Comparison of ENCODE assay signal across 2 cellular contexts in the genomic region with DNA sequence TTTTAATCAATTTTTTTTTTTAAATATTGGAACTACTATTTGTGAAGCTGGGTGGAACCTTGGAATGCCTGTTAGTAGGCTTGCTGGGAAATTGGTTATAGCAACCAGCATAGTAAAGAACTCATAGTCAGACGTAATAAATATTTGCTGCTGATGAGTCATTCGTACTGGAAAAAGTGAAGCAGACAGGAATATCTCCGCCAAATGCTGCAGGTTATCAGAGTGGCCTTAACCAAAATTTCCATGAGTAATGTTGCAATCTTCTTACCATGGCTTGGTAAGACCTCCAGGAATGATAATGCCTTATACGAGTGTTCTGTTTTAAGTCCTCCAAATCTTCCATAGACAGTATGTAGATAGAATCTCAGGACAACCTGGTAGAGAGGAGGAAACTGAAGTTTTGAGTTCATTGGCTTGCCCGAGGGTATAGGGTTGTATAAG.
TF ChIP-seq lines count a peak whose summit lies in the region.

No MANE protein-coding gene starts in this region.

TF ChIP-seq in K562, 482 proteins besides CTCF, POLR2A, EP300 and RAD21 (continued from another document and continues in another):
- TF ChIP-seq, protein P1, sequence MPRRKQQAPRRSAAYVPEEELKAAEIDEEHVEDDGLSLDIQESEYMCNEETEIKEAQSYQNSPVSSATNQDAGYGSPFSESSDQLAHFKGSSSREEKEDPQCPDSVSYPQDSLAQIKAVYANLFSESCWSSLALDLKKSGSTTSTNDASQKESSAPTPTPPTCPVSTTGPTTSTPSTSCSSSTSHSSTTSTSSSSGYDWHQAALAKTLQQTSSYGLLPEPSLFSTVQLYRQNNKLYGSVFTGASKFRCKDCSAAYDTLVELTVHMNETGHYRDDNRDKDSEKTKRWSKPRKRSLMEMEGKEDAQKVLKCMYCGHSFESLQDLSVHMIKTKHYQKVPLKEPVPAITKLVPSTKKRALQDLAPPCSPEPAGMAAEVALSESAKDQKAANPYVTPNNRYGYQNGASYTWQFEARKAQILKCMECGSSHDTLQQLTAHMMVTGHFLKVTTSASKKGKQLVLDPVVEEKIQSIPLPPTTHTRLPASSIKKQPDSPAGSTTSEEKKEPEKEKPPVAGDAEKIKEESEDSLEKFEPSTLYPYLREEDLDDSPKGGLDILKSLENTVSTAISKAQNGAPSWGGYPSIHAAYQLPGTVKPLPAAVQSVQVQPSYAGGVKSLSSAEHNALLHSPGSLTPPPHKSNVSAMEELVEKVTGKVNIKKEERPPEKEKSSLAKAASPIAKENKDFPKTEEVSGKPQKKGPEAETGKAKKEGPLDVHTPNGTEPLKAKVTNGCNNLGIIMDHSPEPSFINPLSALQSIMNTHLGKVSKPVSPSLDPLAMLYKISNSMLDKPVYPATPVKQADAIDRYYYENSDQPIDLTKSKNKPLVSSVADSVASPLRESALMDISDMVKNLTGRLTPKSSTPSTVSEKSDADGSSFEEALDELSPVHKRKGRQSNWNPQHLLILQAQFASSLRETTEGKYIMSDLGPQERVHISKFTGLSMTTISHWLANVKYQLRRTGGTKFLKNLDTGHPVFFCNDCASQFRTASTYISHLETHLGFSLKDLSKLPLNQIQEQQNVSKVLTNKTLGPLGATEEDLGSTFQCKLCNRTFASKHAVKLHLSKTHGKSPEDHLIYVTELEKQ (CRISPR knock-in tag; IDR thresholded peaks at IDR 0.05) = no peak
- no peak for TF ChIP-seq HCFC1 (IDR thresholded peaks at IDR 0.05; ENCODE audit: low read depth, low read length)
- TF ChIP-seq CBFA2T2 (conservative IDR thresholded peaks at IDR 0.05) = peak; percentile 57
- 0 out of 2 replicates have a peak, but pooled peaks have one; percentile 32 for TF ChIP-seq MTA3 (IDR thresholded peaks at IDR 0.05; ENCODE audit: borderline replicate concordance)
- peak; percentile 45; the same call in 1 of the 2 replicates for TF ChIP-seq RAD51 (IDR thresholded peaks at IDR 0.05; ENCODE audit: borderline replicate concordance, low read depth)
- TF ChIP-seq MYBL2 (IDR thresholded peaks at IDR 0.05; ENCODE audit: low read depth) = no peak
- no peak for TF ChIP-seq MYBL2 (CRISPR knock-in tag; IDR thresholded peaks at IDR 0.05; ENCODE audit: borderline replicate concordance)
- TF ChIP-seq CEBPG (CRISPR knock-in tag; IDR thresholded peaks at IDR 0.05) = peak; percentile 61; the same call in 1 of the 2 replicates
- TF ChIP-seq CEBPG (tag; conservative IDR thresholded peaks at IDR 0.05 in 1 of 2, IDR thresholded peaks at IDR 0.05 in 1 of 2) = peak; percentile 63 to 71
- no peak for TF ChIP-seq ZNF584 (CRISPR knock-in tag; IDR thresholded peaks at IDR 0.05; ENCODE audit: low read depth)
- TF ChIP-seq HMGN3 (IDR thresholded peaks at IDR 0.05; ENCODE audit: borderline replicate concordance, extremely low read depth, insufficient read length, low read depth, low read length) = peak; percentile 52
- no peak for TF ChIP-seq NR1H2 (CRISPR knock-in tag; IDR thresholded peaks at IDR 0.05)

TF ChIP-seq in HepG2, 621 proteins besides CTCF, POLR2A, EP300 and RAD21 (continued from another document and continues in another):
- no peak for TF ChIP-seq PLRG1 (conservative IDR thresholded peaks at IDR 0.05)
- TF ChIP-seq ISL2 (CRISPR knock-in tag; IDR thresholded peaks at IDR 0.05) = 0 out of 2 replicates have a peak, but pooled peaks have one; percentile 43
- no peak for TF ChIP-seq GABPB1 (CRISPR knock-in tag; IDR thresholded peaks at IDR 0.05)
- no peak for TF ChIP-seq SNRNP70 (IDR thresholded peaks at IDR 0.05; ENCODE audit: low read depth, low read length)
- TF ChIP-seq TEAD3 (CRISPR knock-in tag; optimal IDR thresholded peaks at IDR 0.05; ENCODE audit: borderline replicate concordance) = peak; percentile 50
- TF ChIP-seq, protein P2, sequence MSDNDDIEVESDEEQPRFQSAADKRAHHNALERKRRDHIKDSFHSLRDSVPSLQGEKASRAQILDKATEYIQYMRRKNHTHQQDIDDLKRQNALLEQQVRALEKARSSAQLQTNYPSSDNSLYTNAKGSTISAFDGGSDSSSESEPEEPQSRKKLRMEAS (IDR thresholded peaks at IDR 0.05) = no peak
- TF ChIP-seq HOXA3 (CRISPR knock-in tag; IDR thresholded peaks at IDR 0.05) = no peak
- TF ChIP-seq SRSF9 (IDR thresholded peaks at IDR 0.05; ENCODE audit: borderline replicate concordance, insufficient read depth, low read depth, low read length, poor library complexity, severe bottlenecking) = no peak
- TF ChIP-seq, protein P3, sequence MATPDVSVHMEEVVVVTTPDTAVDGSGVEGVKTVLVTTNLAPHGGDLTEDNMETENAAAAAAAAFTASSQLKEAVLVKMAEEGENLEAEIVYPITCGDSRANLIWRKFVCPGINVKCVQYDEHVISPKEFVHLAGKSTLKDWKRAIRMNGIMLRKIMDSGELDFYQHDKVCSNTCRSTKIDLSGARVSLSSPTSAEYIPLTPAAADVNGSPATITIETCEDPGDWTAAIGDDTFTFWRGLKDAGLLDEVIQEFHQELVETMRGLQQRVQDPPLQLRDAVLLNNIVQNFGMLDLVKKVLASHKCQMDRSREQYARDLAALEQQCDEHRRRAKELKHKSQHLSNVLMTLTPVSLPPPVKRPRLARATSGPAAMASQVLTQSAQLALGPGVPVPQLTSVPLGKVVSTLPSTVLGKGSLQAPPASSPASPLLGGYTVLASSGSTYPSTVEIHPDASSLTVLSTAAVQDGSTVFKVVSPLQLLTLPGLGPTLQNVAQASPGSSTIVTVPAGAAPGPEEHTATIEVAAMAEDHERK (CRISPR knock-in tag; IDR thresholded peaks at IDR 0.05; ENCODE audit: low read depth) = no peak
- TF ChIP-seq ZNF382 (CRISPR knock-in tag; IDR thresholded peaks at IDR 0.05; ENCODE audit: borderline replicate concordance) = no peak
- TF ChIP-seq, protein P4, sequence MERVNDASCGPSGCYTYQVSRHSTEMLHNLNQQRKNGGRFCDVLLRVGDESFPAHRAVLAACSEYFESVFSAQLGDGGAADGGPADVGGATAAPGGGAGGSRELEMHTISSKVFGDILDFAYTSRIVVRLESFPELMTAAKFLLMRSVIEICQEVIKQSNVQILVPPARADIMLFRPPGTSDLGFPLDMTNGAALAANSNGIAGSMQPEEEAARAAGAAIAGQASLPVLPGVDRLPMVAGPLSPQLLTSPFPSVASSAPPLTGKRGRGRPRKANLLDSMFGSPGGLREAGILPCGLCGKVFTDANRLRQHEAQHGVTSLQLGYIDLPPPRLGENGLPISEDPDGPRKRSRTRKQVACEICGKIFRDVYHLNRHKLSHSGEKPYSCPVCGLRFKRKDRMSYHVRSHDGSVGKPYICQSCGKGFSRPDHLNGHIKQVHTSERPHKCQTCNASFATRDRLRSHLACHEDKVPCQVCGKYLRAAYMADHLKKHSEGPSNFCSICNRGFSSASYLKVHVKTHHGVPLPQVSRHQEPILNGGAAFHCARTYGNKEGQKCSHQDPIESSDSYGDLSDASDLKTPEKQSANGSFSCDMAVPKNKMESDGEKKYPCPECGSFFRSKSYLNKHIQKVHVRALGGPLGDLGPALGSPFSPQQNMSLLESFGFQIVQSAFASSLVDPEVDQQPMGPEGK (CRISPR knock-in tag; IDR thresholded peaks at IDR 0.05) = no peak
- TF ChIP-seq FOXO1 (CRISPR knock-in tag; IDR thresholded peaks at IDR 0.05) = no peak; the same call in 1 of the 2 replicates
- TF ChIP-seq, protein P5, sequence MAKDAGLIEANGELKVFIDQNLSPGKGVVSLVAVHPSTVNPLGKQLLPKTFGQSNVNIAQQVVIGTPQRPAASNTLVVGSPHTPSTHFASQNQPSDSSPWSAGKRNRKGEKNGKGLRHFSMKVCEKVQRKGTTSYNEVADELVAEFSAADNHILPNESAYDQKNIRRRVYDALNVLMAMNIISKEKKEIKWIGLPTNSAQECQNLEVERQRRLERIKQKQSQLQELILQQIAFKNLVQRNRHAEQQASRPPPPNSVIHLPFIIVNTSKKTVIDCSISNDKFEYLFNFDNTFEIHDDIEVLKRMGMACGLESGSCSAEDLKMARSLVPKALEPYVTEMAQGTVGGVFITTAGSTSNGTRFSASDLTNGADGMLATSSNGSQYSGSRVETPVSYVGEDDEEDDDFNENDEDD (CRISPR knock-in tag; IDR thresholded peaks at IDR 0.05; ENCODE audit: borderline replicate concordance) = no peak
- TF ChIP-seq HNRNPL (IDR thresholded peaks at IDR 0.05; ENCODE audit: low read depth, low read length) = no peak
- no peak for TF ChIP-seq ZNF558 (CRISPR knock-in tag; IDR thresholded peaks at IDR 0.05; ENCODE audit: borderline replicate concordance)
- no peak for TF ChIP-seq SOX6 (IDR thresholded peaks at IDR 0.05)
- peak; percentile 14; the same call in 1 of the 2 replicates for TF ChIP-seq SOX6 (CRISPR knock-in tag; IDR thresholded peaks at IDR 0.05)
- TF ChIP-seq FOSL1 (CRISPR knock-in tag; IDR thresholded peaks at IDR 0.05; ENCODE audit: borderline replicate concordance) = peak; percentile 86
- TF ChIP-seq ZSCAN30 (CRISPR knock-in tag; IDR thresholded peaks at IDR 0.05) = no peak
- TF ChIP-seq, protein P6, sequence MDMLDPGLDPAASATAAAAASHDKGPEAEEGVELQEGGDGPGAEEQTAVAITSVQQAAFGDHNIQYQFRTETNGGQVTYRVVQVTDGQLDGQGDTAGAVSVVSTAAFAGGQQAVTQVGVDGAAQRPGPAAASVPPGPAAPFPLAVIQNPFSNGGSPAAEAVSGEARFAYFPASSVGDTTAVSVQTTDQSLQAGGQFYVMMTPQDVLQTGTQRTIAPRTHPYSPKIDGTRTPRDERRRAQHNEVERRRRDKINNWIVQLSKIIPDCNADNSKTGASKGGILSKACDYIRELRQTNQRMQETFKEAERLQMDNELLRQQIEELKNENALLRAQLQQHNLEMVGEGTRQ (IDR thresholded peaks at IDR 0.05; ENCODE audit: low read depth, low read length) = no peak
- TF ChIP-seq, protein P6 (CRISPR knock-in tag; IDR thresholded peaks at IDR 0.05; ENCODE audit: borderline replicate concordance) = no peak
- TF ChIP-seq, protein P7, sequence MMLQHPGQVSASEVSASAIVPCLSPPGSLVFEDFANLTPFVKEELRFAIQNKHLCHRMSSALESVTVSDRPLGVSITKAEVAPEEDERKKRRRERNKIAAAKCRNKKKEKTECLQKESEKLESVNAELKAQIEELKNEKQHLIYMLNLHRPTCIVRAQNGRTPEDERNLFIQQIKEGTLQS (CRISPR knock-in tag; IDR thresholded peaks at IDR 0.05) = peak; percentile 75; the same call in 1 of the 2 replicates
- TF ChIP-seq, protein P8, sequence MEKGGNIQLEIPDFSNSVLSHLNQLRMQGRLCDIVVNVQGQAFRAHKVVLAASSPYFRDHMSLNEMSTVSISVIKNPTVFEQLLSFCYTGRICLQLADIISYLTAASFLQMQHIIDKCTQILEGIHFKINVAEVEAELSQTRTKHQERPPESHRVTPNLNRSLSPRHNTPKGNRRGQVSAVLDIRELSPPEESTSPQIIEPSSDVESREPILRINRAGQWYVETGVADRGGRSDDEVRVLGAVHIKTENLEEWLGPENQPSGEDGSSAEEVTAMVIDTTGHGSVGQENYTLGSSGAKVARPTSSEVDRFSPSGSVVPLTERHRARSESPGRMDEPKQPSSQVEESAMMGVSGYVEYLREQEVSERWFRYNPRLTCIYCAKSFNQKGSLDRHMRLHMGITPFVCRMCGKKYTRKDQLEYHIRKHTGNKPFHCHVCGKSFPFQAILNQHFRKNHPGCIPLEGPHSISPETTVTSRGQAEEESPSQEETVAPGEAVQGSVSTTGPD (CRISPR knock-in tag; IDR thresholded peaks at IDR 0.05) = peak; percentile 93
- peak; percentile 37; the same call in 1 of the 2 replicates for TF ChIP-seq THAP11 (CRISPR knock-in tag; IDR thresholded peaks at IDR 0.05)
- TF ChIP-seq, protein P9, sequence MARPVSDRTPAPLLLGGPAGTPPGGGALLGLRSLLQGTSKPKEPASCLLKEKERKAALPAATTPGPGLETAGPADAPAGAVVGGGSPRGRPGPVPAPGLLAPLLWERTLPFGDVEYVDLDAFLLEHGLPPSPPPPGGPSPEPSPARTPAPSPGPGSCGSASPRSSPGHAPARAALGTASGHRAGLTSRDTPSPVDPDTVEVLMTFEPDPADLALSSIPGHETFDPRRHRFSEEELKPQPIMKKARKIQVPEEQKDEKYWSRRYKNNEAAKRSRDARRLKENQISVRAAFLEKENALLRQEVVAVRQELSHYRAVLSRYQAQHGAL (CRISPR knock-in tag; IDR thresholded peaks at IDR 0.05; ENCODE audit: not compliant biosample characterization) = no peak
- no peak for TF ChIP-seq PHF8 (CRISPR knock-in tag; IDR thresholded peaks at IDR 0.05)
- TF ChIP-seq, protein P10, sequence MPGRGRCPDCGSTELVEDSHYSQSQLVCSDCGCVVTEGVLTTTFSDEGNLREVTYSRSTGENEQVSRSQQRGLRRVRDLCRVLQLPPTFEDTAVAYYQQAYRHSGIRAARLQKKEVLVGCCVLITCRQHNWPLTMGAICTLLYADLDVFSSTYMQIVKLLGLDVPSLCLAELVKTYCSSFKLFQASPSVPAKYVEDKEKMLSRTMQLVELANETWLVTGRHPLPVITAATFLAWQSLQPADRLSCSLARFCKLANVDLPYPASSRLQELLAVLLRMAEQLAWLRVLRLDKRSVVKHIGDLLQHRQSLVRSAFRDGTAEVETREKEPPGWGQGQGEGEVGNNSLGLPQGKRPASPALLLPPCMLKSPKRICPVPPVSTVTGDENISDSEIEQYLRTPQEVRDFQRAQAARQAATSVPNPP (CRISPR knock-in tag; IDR thresholded peaks at IDR 0.05) = no peak
- TF ChIP-seq, protein P11, sequence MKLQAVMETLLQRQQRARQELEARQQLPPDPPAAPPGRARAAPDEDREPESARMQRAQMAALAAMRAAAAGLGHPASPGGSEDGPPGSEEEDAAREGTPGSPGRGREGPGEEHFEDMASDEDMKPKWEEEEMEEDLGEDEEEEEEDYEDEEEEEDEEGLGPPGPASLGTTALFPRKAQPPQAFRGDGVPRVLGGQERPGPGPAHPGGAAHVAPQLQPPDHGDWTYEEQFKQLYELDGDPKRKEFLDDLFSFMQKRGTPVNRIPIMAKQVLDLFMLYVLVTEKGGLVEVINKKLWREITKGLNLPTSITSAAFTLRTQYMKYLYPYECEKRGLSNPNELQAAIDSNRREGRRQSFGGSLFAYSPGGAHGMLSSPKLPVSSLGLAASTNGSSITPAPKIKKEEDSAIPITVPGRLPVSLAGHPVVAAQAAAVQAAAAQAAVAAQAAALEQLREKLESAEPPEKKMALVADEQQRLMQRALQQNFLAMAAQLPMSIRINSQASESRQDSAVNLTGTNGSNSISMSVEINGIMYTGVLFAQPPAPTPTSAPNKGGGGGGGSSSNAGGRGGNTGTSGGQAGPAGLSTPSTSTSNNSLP (IDR thresholded peaks at IDR 0.05; ENCODE audit: low read depth, low read length) = peak; percentile 71; the same call in 1 of the 2 replicates
- TF ChIP-seq ZNF354B (CRISPR knock-in tag; IDR thresholded peaks at IDR 0.05) = no peak
- TF ChIP-seq EEA1 (CRISPR knock-in tag; IDR thresholded peaks at IDR 0.05; ENCODE audit: borderline replicate concordance) = no peak
- no peak for TF ChIP-seq SATB2 (CRISPR knock-in tag; IDR thresholded peaks at IDR 0.05)
- TF ChIP-seq, protein P12, sequence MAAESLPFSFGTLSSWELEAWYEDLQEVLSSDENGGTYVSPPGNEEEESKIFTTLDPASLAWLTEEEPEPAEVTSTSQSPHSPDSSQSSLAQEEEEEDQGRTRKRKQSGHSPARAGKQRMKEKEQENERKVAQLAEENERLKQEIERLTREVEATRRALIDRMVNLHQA (CRISPR knock-in tag; IDR thresholded peaks at IDR 0.05) = no peak
- TF ChIP-seq ZFP90 (CRISPR knock-in tag; IDR thresholded peaks at IDR 0.05; ENCODE audit: borderline replicate concordance) = no peak
- no peak for TF ChIP-seq SPEN (CRISPR knock-in tag; IDR thresholded peaks at IDR 0.05; ENCODE audit: low read depth)
- TF ChIP-seq PTBP1 (IDR thresholded peaks at IDR 0.05; ENCODE audit: low read depth, low read length, poor library complexity, severe bottlenecking) = no peak
- TF ChIP-seq ESRRA (CRISPR knock-in tag; IDR thresholded peaks at IDR 0.05; ENCODE audit: low read depth) = no peak
